In genomic region chr3:31531465-31531991, GRCh38 we compare ENCODE assay signal across 8 cellular contexts. TPM values are rescaled to one million over a fixed set of nuclear protein-coding genes. Genes with fewer than 3 reads are reported as not detected.
A peak's percentile ranks its signal among the peaks of the same experiment; 100 is the strongest.
DNase-seq lines count a peak whose midpoint lies in the region; ATAC-seq and TF ChIP-seq lines count a peak whose summit lies in the region.

No MANE protein-coding gene starts in this region.

- H3K27me3 ChIP-seq in SU-DHL-6 (ENCODE audit: low read length) = no peaks in the 10 kb centered on the region
- peaks cover 17% of the 10 kb centered on the region for H3K27me3 ChIP-seq in skeletal muscle satellite cell (ENCODE audit: control insufficient read depth, insufficient read depth, low read length)

- H4K20me1 ChIP-seq in SU-DHL-6 (ENCODE audit: low read depth, low read length) = peaks cover 19% of the 10 kb centered on the region

- H3K4me3 ChIP-seq in SU-DHL-6 (ENCODE audit: insufficient read depth, low read length, poor library complexity, severe bottlenecking) (peak overlapping the region; percentile 71), fibroblast of villous mesenchyme (ENCODE audit: low read depth, low read length) (peak overlapping the region; percentile 85), skeletal muscle satellite cell (ENCODE audit: low read length) (peak overlapping the region; percentile 75)

- peak overlapping the region; percentile 97 for H3K4me3 Mint-ChIP-seq in activated CD8-positive, alpha-beta memory T cell treated with anti-CD3 and anti-CD28 coated beads, Interleukin-2, amount 10 ng/mL, durations not matched to agents 7 days and 5 days

- H3K9me3 ChIP-seq in SU-DHL-6 (ENCODE audit: insufficient read depth, low read length) (no peaks in the 10 kb centered on the region), skeletal muscle satellite cell (replicated peaks; ENCODE audit: low read length) (no peaks in the 10 kb centered on the region)

- TF ChIP-seq CTCF in SU-DHL-6 (IDR thresholded peaks at IDR 0.05; ENCODE audit: insufficient read depth, low read length, poor library complexity, severe bottlenecking) (no peak), fibroblast of villous mesenchyme (IDR thresholded peaks at IDR 0.05; ENCODE audit: insufficient read depth, low read depth, low read length) (peak; percentile 29)

- peaks cover 13% of the 10 kb centered on the region for H3K4me1 ChIP-seq in skeletal muscle satellite cell (ENCODE audit: control insufficient read depth, insufficient read depth, low read length)

- H3K9ac ChIP-seq in SU-DHL-6 (ENCODE audit: low read length) = peak overlapping the region; percentile 97
- peak overlapping the region; percentile 85 for H3K9ac ChIP-seq in skeletal muscle satellite cell (ENCODE audit: low read depth, low read length)

- H3F3A ChIP-seq in SU-DHL-6 (ENCODE audit: insufficient read depth) = peaks cover 5% of the 10 kb centered on the region

- no peaks in the 10 kb centered on the region for H3K9me2 ChIP-seq in SU-DHL-6 (replicated peaks; ENCODE audit: insufficient read depth, low read length)

- peaks cover 35% of the 10 kb centered on the region for H3K79me2 ChIP-seq in SU-DHL-6 (ENCODE audit: insufficient read depth, low read length)

- H3K4me1 Mint-ChIP-seq in activated CD8-positive, alpha-beta memory T cell treated with anti-CD3 and anti-CD28 coated beads, Interleukin-2, amount 10 ng/mL, durations not matched to agents 7 days and 5 days = peaks cover 11% of the 10 kb centered on the region

- no peak for ATAC-seq in activated CD8-positive, alpha-beta memory T cell treated with anti-CD3 and anti-CD28 coated beads, Interleukin-2, amount 10 ng/mL, durations not matched to agents 7 days and 5 days
- no peak for ATAC-seq in HG02763 (IDR thresholded peaks at IDR 0.05; ENCODE audit: unreplicated experiment)

- H3K9me3 Mint-ChIP-seq in activated CD8-positive, alpha-beta memory T cell treated with anti-CD3 and anti-CD28 coated beads, Interleukin-2, amount 10 ng/mL, durations not matched to agents 7 days and 5 days (ENCODE audit: low read depth) = no peaks in the 10 kb centered on the region

- H2AFZ ChIP-seq in SU-DHL-6 (ENCODE audit: low read depth, low read length, severe bottlenecking) = peak overlapping the region; percentile 80

- CTCF ChIA-PET in activated CD8-positive, alpha-beta memory T cell treated with anti-CD3 and anti-CD28 coated beads, Interleukin-2, amount 10 ng/mL, durations not matched to agents 7 days and 5 days (lab: Charles Lee) = interaction anchor here (0.8 to 3.0 kb wide), 7 partner anchors 8 to 304 kb away, joined by 3 to 11 read pairs (median 4); no protein-coding TSS in a partner anchor

- DNase-seq in activated CD8-positive, alpha-beta memory T cell treated with anti-CD3 and anti-CD28 coated beads, Interleukin-2, amount 10 ng/mL, durations not matched to agents 7 days and 5 days = no peak
- DNase-seq in activated CD8-positive, alpha-beta memory T cell treated with anti-CD3 and anti-CD28 coated beads, Interleukin-2, amount 50 U/mL, for 48 hours = no peak
- peak; percentile 15 for DNase-seq in fibroblast of villous mesenchyme (ENCODE audit: low read depth)
- DNase-seq in middle frontal gyrus (ENCODE audit: extremely low spot score, low spot score) = no peak
- no peak for DNase-seq in AG08396 (ENCODE audit: low spot score)

- peak overlapping the region; percentile 83 for H3K4me2 ChIP-seq in SU-DHL-6 (ENCODE audit: low read depth, low read length, poor library complexity, severe bottlenecking)
- H3K4me2 ChIP-seq in skeletal muscle satellite cell (ENCODE audit: low read length) = peak overlapping the region; percentile 85

- no peaks in the 10 kb centered on the region for H3K27me3 Mint-ChIP-seq in activated CD8-positive, alpha-beta memory T cell treated with anti-CD3 and anti-CD28 coated beads, Interleukin-2, amount 10 ng/mL, durations not matched to agents 7 days and 5 days

- H3K27ac Mint-ChIP-seq in activated CD8-positive, alpha-beta memory T cell treated with anti-CD3 and anti-CD28 coated beads, Interleukin-2, amount 10 ng/mL, durations not matched to agents 7 days and 5 days = peak overlapping the region; percentile 99

- H3K27ac ChIP-seq in SU-DHL-6 (ENCODE audit: low read depth, low read length) = peak overlapping the region; percentile 95

- H3K36me3 ChIP-seq in SU-DHL-6 (ENCODE audit: low read length) = 0 out of 2 replicates have a peak, but pooled peaks cover 4% of the 10 kb centered on the region
- H3K36me3 ChIP-seq in skeletal muscle satellite cell (ENCODE audit: insufficient read depth, low read length) = no peaks in the 10 kb centered on the region

- H3K36me3 Mint-ChIP-seq in activated CD8-positive, alpha-beta memory T cell treated with anti-CD3 and anti-CD28 coated beads, Interleukin-2, amount 10 ng/mL, durations not matched to agents 7 days and 5 days = peaks cover 14% of the 10 kb centered on the region

RNA-seq across cellular contexts. Expression of gene STT3B, which starts 1.2 kb away (rescaled TPM):
- total RNA-seq in activated CD8-positive, alpha-beta memory T cell treated with anti-CD3 and anti-CD28 coated beads, Interleukin-2, amount 10 ng/mL, durations not matched to agents 7 days and 5 days = 100 to 1,000 TPM in 1 of 2 experiments, 10 to 100 TPM in 1; 90.0 to 126 TPM
- 187 and 244 TPM in 2 replicates for total RNA-seq in fibroblast of villous mesenchyme
- 142 and 160 TPM in 2 replicates for total RNA-seq in skeletal muscle satellite cell (2012; rRNA removed)
